19 cellular contexts compared by ENCODE assay signal in the genomic region with DNA sequence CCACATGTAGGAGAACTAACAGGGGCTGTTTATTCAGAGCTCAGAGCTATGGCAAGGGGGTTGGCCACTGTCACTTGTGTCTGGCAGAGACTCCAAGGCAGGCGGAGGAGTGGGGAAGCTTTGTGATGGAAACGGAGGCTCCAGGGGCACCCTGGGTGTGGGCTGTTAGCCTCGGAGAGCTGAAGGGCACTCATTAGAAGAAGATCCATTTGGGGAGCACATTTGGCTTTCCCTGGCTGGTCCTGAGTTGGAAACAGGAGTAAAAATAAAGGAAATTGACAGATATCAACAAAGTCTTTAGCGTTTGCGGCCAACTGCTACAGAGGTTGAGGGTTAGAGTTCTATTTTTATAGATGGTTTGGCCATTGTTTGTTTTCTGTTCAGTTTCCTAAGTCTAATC.
A peak's percentile ranks its signal among the peaks of the same experiment; 100 is the strongest.
DNase-seq lines count a peak whose midpoint lies in the region; ATAC-seq and TF ChIP-seq lines count a peak whose summit lies in the region.
"Had no signal": no experiment of that assay in that cellular context is flagged by ENCODE, and none has a peak within 500 bp of the region (broad histone marks: within the 10 kb centered on the region; RNA-seq: fewer than 3 reads in every experiment).

No MANE protein-coding gene starts in this region.

- H3K4me1 Mint-ChIP-seq in glutamatergic neuron (ENCODE audit: low read depth, unreplicated experiment) (no peaks in the 10 kb centered on the region), osteocyte (ENCODE audit: unreplicated experiment) (no peaks in the 10 kb centered on the region)
- H3K4me1 Mint-ChIP-seq in CD4-positive, alpha-beta memory T cell: no peaks in the 10 kb centered on the region
- no peaks in the 10 kb centered on the region for H3K4me1 Mint-ChIP-seq in activated T-cell treated with anti-CD3 and anti-CD28 coated beads, Interleukin-2, amount 50 U/mL, for 24 hours (ENCODE audit: low read depth)
- H3K4me1 Mint-ChIP-seq: B cell; CD8-positive, alpha-beta memory T cell had no signal

- POLR2A ChIA-PET in CD4-positive, alpha-beta memory T cell (lab: Charles Lee; ENCODE audit: partially characterized antibody): no interaction called here

- no peaks in the 10 kb centered on the region for H3K27me3 ChIP-seq in right atrium auricular region
- H3K27me3 ChIP-seq in CD4-positive, alpha-beta memory T cell (ENCODE audit: insufficient read depth, low read length): no peaks in the 10 kb centered on the region
- H3K27me3 ChIP-seq: BLaER1 treated with 17β-estradiol and CSF1 and Interleukin-3, amounts not matched to agents 10 nM and 100 nM had no signal

- no peak overlapping the region for H3K4me3 ChIP-seq in right atrium auricular region
- no peak overlapping the region for H3K4me3 ChIP-seq in CD4-positive, alpha-beta memory T cell (ENCODE audit: low read length in 2 of 2)
- H3K4me3 ChIP-seq: A549; BLaER1 treated with 17β-estradiol and CSF1 and Interleukin-3, amounts not matched to agents 10 nM and 100 nM had no signal

- no peaks in the 10 kb centered on the region for H3K9me3 Mint-ChIP-seq in glutamatergic neuron (ENCODE audit: unreplicated experiment)
- H3K9me3 Mint-ChIP-seq in osteocyte (ENCODE audit: unreplicated experiment): peaks cover 41% of the 10 kb centered on the region
- peaks cover 0 to 4% (median 0%) of the 10 kb centered on the region in 8 donors for H3K9me3 Mint-ChIP-seq in CD4-positive, alpha-beta memory T cell
- no peaks in the 10 kb centered on the region for H3K9me3 Mint-ChIP-seq in activated T-cell treated with anti-CD3 and anti-CD28 coated beads, Interleukin-2, amount 50 U/mL, for 24 hours
- H3K9me3 Mint-ChIP-seq: CD4-positive, alpha-beta T cell; CD8-positive, alpha-beta memory T cell had no signal

- intact Hi-C loops in left cardiac atrium (cut with DNase I): loop anchor here in 1 of 2 donors (10.0 kb wide), 1 partner anchor 80 kb away; no protein-coding TSS in a partner anchor
- intact Hi-C loops in CD4-positive, alpha-beta memory T cell (cut with micrococcal nuclease): no loop called here

- DNase-seq in right atrium auricular region (ENCODE audit: low spot score) (peak; percentile 26), left cardiac atrium (no peak), glutamatergic neuron (no peak), osteocyte (ENCODE audit: extremely low spot score, unreplicated experiment) (peak; percentile 67), KG1 (lab: John Stamatoyannopoulos, UW) (no peak)
- no peak for DNase-seq in CD4-positive, alpha-beta memory T cell
- no peak for DNase-seq in activated T-cell treated with anti-CD3 and anti-CD28 coated beads, Interleukin-2, amount 50 U/mL, for 24 hours
- DNase-seq: AML-193; Caco-2; Calu3; CD4-positive, alpha-beta T cell; CD8-positive, alpha-beta memory T cell; DMS79 treated with DMSO at 0.1 percent for 48 hours; GF-D8 had no signal

- TF ChIP-seq CTCF in right atrium auricular region (IDR thresholded peaks at IDR 0.05) (no peak), glutamatergic neuron (IDR thresholded peaks at IDR 0.05; ENCODE audit: partially characterized antibody, unreplicated experiment) (no peak), osteocyte (IDR thresholded peaks at IDR 0.05) (no peak)

- no peaks in the 10 kb centered on the region for H3K9me3 ChIP-seq in right atrium auricular region
- no peaks in the 10 kb centered on the region for H3K9me3 ChIP-seq in CD4-positive, alpha-beta memory T cell (ENCODE audit: control insufficient read depth in 1 of 2, low read length in 2 of 2)
- H3K9me3 ChIP-seq: A549, Caco-2 had no signal

- H3K36me3 ChIP-seq in right atrium auricular region: no peaks in the 10 kb centered on the region
- H3K36me3 ChIP-seq in CD4-positive, alpha-beta memory T cell (ENCODE audit: insufficient read depth, low read length): no peaks in the 10 kb centered on the region
- H3K36me3 ChIP-seq: BLaER1 treated with 17β-estradiol and CSF1 and Interleukin-3, amounts not matched to agents 10 nM and 100 nM had no signal

- CTCF ChIA-PET in CD4-positive, alpha-beta memory T cell (lab: Charles Lee; ENCODE audit: partially characterized antibody): no interaction called here

- H3K27me3 Mint-ChIP-seq in glutamatergic neuron (ENCODE audit: unreplicated experiment) (peaks cover 2% of the 10 kb centered on the region), osteocyte (ENCODE audit: unreplicated experiment) (no peaks in the 10 kb centered on the region)
- H3K27me3 Mint-ChIP-seq in CD4-positive, alpha-beta memory T cell: peaks cover 0 to 5% of the 10 kb centered on the region in 2 donors
- peaks cover 6% of the 10 kb centered on the region for H3K27me3 Mint-ChIP-seq in activated T-cell treated with anti-CD3 and anti-CD28 coated beads, Interleukin-2, amount 50 U/mL, for 24 hours
- H3K27me3 Mint-ChIP-seq: B cell had no signal

- no peak for ATAC-seq in left cardiac atrium
- ATAC-seq: A549 had no signal

- H3K27ac Mint-ChIP-seq in glutamatergic neuron (ENCODE audit: unreplicated experiment) (no peak overlapping the region), osteocyte (ENCODE audit: unreplicated experiment) (no peak overlapping the region)
- H3K27ac Mint-ChIP-seq in CD4-positive, alpha-beta memory T cell: no peak overlapping the region
- no peak overlapping the region for H3K27ac Mint-ChIP-seq in activated T-cell treated with anti-CD3 and anti-CD28 coated beads, Interleukin-2, amount 50 U/mL, for 24 hours
- H3K27ac Mint-ChIP-seq: B cell; CD4-positive, alpha-beta T cell; CD8-positive, alpha-beta memory T cell had no signal

- no peak overlapping the region for H3K27ac ChIP-seq in right atrium auricular region
- no peak overlapping the region for H3K27ac ChIP-seq in CD4-positive, alpha-beta memory T cell (ENCODE audit: low read depth, low read length)
- H3K27ac ChIP-seq: 22Rv1; A549; BLaER1 treated with 17β-estradiol and CSF1 and Interleukin-3, amounts not matched to agents 10 nM and 100 nM; C4-2B had no signal

- no peaks in the 10 kb centered on the region for H3K4me1 ChIP-seq in right atrium auricular region
- no peaks in the 10 kb centered on the region for H3K4me1 ChIP-seq in CD4-positive, alpha-beta memory T cell (ENCODE audit: insufficient read depth, low read length)
- H3K4me1 ChIP-seq: A549, Caco-2 had no signal

- peaks cover 4% of the 10 kb centered on the region for H3K36me3 Mint-ChIP-seq in glutamatergic neuron (ENCODE audit: unreplicated experiment)
- no peaks in the 10 kb centered on the region for H3K36me3 Mint-ChIP-seq in osteocyte (ENCODE audit: unreplicated experiment)
- H3K36me3 Mint-ChIP-seq in CD4-positive, alpha-beta memory T cell: no peaks in the 10 kb centered on the region
- no peaks in the 10 kb centered on the region for H3K36me3 Mint-ChIP-seq in activated T-cell treated with anti-CD3 and anti-CD28 coated beads, Interleukin-2, amount 50 U/mL, for 24 hours (ENCODE audit: low read depth)
- H3K36me3 Mint-ChIP-seq: CD8-positive, alpha-beta memory T cell had no signal

- H3K4me3 Mint-ChIP-seq in glutamatergic neuron (ENCODE audit: unreplicated experiment): peak overlapping the region; percentile 6
- H3K4me3 Mint-ChIP-seq in osteocyte (ENCODE audit: unreplicated experiment): no peak overlapping the region
- no peak overlapping the region for H3K4me3 Mint-ChIP-seq in CD4-positive, alpha-beta memory T cell
- H3K4me3 Mint-ChIP-seq in activated T-cell treated with anti-CD3 and anti-CD28 coated beads, Interleukin-2, amount 50 U/mL, for 24 hours: no peak overlapping the region
- H3K4me3 Mint-ChIP-seq: B cell; CD4-positive, alpha-beta T cell; CD8-positive, alpha-beta memory T cell had no signal

Comparison
In these comparisons a context has a peak if more than half of its experiments do, and no peak if none do; other contexts are left out.
1. DNase-seq: peak in right atrium auricular region (single experiment) and osteocyte (single experiment); none in left cardiac atrium (single experiment), glutamatergic neuron (single experiment), CD4-positive, alpha-beta memory T cell (0 of 5), activated T-cell treated with anti-CD3 and anti-CD28 coated beads, Interleukin-2, amount 50 U/mL, for 24 hours (single experiment) and KG1 (single experiment).